ENCODE assay signal across 1 cellular context in the genomic region with DNA sequence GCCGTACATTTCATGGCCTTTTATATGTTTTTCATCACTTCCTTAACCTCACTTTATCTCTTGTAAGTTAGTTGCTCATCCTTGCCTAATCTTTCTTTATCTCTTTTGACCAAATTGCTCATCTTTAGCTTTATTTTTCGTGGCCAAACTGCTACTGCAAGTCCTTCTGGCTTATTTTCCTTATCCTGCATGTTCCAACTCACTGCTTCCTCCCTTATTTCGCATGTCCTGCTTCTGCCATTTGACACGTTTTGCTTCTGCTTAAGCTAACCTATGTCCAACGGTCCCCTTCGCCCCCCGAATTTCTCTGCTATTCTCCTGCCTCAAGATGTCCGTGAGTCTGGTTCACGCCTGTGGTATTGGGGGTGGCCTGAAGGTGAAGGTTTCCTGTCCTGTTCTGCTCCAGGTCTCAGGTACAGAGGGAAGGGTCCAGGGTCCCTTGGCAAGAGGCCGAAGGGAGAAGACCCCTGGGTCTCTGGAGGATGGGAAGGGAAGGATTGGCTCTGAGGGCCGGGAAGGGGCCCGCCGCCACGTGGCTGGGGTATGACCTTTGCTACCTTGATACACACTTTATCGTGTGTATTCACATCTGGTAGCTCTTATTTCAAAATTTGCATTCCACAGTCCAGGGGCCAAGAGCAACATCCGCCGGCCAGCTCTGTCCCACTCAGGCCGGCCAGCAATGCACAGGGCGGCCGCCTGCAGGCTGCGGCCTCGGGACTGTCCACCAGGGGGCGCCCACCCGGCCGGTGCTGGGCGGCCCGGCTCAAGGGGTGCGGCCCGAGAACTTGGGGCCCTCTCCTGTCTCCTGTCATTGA.
TF ChIP-seq lines count a peak whose summit lies in the region.

No MANE protein-coding gene starts in this region.

TF ChIP-seq in WTC11, 78 proteins besides CTCF, POLR2A, EP300 and RAD21 (continued from another document):
- TF ChIP-seq, protein P1, sequence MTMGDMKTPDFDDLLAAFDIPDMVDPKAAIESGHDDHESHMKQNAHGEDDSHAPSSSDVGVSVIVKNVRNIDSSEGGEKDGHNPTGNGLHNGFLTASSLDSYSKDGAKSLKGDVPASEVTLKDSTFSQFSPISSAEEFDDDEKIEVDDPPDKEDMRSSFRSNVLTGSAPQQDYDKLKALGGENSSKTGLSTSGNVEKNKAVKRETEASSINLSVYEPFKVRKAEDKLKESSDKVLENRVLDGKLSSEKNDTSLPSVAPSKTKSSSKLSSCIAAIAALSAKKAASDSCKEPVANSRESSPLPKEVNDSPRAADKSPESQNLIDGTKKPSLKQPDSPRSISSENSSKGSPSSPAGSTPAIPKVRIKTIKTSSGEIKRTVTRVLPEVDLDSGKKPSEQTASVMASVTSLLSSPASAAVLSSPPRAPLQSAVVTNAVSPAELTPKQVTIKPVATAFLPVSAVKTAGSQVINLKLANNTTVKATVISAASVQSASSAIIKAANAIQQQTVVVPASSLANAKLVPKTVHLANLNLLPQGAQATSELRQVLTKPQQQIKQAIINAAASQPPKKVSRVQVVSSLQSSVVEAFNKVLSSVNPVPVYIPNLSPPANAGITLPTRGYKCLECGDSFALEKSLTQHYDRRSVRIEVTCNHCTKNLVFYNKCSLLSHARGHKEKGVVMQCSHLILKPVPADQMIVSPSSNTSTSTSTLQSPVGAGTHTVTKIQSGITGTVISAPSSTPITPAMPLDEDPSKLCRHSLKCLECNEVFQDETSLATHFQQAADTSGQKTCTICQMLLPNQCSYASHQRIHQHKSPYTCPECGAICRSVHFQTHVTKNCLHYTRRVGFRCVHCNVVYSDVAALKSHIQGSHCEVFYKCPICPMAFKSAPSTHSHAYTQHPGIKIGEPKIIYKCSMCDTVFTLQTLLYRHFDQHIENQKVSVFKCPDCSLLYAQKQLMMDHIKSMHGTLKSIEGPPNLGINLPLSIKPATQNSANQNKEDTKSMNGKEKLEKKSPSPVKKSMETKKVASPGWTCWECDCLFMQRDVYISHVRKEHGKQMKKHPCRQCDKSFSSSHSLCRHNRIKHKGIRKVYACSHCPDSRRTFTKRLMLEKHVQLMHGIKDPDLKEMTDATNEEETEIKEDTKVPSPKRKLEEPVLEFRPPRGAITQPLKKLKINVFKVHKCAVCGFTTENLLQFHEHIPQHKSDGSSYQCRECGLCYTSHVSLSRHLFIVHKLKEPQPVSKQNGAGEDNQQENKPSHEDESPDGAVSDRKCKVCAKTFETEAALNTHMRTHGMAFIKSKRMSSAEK (CRISPR knock-in tag; IDR thresholded peaks at IDR 0.05; ENCODE audit: borderline replicate concordance), result no peak
- TF ChIP-seq GABPB1 (CRISPR knock-in tag; IDR thresholded peaks at IDR 0.05), result 0 out of 2 replicates have a peak, but pooled peaks have one; percentile 30
